1 cellular context compared by ENCODE assay signal in the genomic region with DNA sequence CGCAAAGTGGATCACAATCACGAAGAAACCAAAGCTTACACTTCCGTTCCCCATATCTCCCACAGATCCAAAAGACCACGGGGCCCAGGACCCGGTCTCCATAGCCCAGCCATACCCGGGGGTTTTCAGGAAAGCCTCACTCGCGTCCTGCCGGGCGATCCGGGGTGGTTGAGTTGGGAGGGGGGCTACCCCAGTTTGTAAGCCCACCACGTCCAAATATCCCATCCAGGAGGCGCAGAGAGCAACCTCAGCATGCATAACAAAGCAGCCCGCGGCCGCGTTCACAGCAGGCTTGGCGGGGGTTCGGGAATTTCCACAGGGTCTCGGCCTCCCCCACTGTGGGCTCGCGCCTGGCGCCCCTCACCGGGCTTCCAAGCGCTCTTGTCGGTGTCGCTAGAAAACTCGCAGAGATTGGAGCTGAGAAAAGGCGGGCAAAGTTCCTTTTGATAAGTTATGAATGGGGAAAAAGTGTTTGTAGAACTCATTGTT.
A peak's percentile ranks its signal among the peaks of the same experiment; 100 is the strongest.
TF ChIP-seq lines count a peak whose summit lies in the region.

No MANE protein-coding gene starts in this region.

TF ChIP-seq in H1, 55 proteins besides CTCF, POLR2A, EP300 and RAD21:
- TF ChIP-seq SP1 (IDR thresholded peaks at IDR 0.05; ENCODE audit: low read depth, low read length) (no peak), HDAC2 (IDR thresholded peaks at IDR 0.05; ENCODE audit: borderline replicate concordance in 1 of 2, low read depth in 2 of 2, low read length in 2 of 2) (peak; percentile 54 to 81; a peak in 3 of 4 replicates), EGR1 (IDR thresholded peaks at IDR 0.05; ENCODE audit: borderline replicate concordance, low read depth, low read length) (no peak), BRCA1 (IDR thresholded peaks at IDR 0.05; ENCODE audit: low read depth, low read length) (no peak), TAF7 (optimal IDR thresholded peaks at IDR 0.05; ENCODE audit: borderline replicate concordance, low read depth, low read length) (no peak), RXRA (IDR thresholded peaks at IDR 0.05; ENCODE audit: insufficient read depth, low read depth, low read length) (no peak), CBX5 (IDR thresholded peaks at IDR 0.05; ENCODE audit: low read depth, low read length) (no peak), SIX5 (IDR thresholded peaks at IDR 0.05; ENCODE audit: low read depth, low read length) (no peak), NANOG (IDR thresholded peaks at IDR 0.05; ENCODE audit: insufficient read depth, low read depth, low read length, poor library complexity, severe bottlenecking) (no peak), RBBP5 (IDR thresholded peaks at IDR 0.05; ENCODE audit: borderline replicate concordance, low read depth, low read length) (no peak), TAF1 (IDR thresholded peaks at IDR 0.05; ENCODE audit: low read depth, low read length) (no peak), BCL11A (IDR thresholded peaks at IDR 0.05; ENCODE audit: low read depth in 2 of 2, low read length in 2 of 2) (no peak), JUND (IDR thresholded peaks at IDR 0.05; ENCODE audit: low read length) (no peak), SRF (IDR thresholded peaks at IDR 0.05; ENCODE audit: low read depth, low read length) (no peak), GABPA (IDR thresholded peaks at IDR 0.05; ENCODE audit: borderline replicate concordance, insufficient read depth, low read length) (0 out of 2 replicates have a peak, but pooled peaks have one; percentile 23), HDAC6 (IDR thresholded peaks at IDR 0.05; ENCODE audit: low read depth, low read length) (no peak), YY1 (IDR thresholded peaks at IDR 0.05; ENCODE audit: low read depth, low read length) (no peak), NRF1 (IDR thresholded peaks at IDR 0.05; ENCODE audit: low read depth, low read length) (no peak), RFX5 (IDR thresholded peaks at IDR 0.05; ENCODE audit: borderline replicate concordance, low read depth, low read length) (no peak), SP2 (IDR thresholded peaks at IDR 0.05; ENCODE audit: low read length) (no peak), SIRT6 (IDR thresholded peaks at IDR 0.05; ENCODE audit: low read length) (no peak), CHD2 (IDR thresholded peaks at IDR 0.05; ENCODE audit: low read length) (no peak), SAP30 (IDR thresholded peaks at IDR 0.05; ENCODE audit: insufficient read depth, insufficient replicate concordance, low read length) (peak; percentile 40), BACH1 (IDR thresholded peaks at IDR 0.05; ENCODE audit: low read length) (peak; percentile 85), ASH2L (IDR thresholded peaks at IDR 0.05; ENCODE audit: low read length) (peak; percentile 28), CBX8 (IDR thresholded peaks at IDR 0.05; ENCODE audit: borderline replicate concordance, low read depth, low read length) (no peak), EZH2 (IDR thresholded peaks at IDR 0.05; ENCODE audit: low read depth, low read length, severe bottlenecking) (no peak), POLR2AphosphoS5 (IDR thresholded peaks at IDR 0.05; ENCODE audit: low read depth, low read length) (no peak), JUN (IDR thresholded peaks at IDR 0.05; ENCODE audit: low read depth, low read length) (no peak), CTBP2 (IDR thresholded peaks at IDR 0.05; ENCODE audit: borderline replicate concordance, insufficient read depth, insufficient read length, low read length) (no peak), MAFK (IDR thresholded peaks at IDR 0.05; ENCODE audit: low read depth, low read length) (no peak), TCF12 (IDR thresholded peaks at IDR 0.05; ENCODE audit: low read depth, low read length) (no peak), CREB1 (IDR thresholded peaks at IDR 0.05) (0 out of 2 replicates have a peak, but pooled peaks have one; percentile 8), TEAD4 (IDR thresholded peaks at IDR 0.05; ENCODE audit: low read depth, low read length) (no peak), KDM5A (IDR thresholded peaks at IDR 0.05; ENCODE audit: low read length) (no peak), KDM4A (IDR thresholded peaks at IDR 0.05; ENCODE audit: low read depth, low read length, severe bottlenecking) (peak; percentile 83), GTF2F1 (IDR thresholded peaks at IDR 0.05; ENCODE audit: borderline replicate concordance, low read depth, low read length) (no peak), CEBPB (IDR thresholded peaks at IDR 0.05; ENCODE audit: low read depth, low read length) (no peak), ZNF274 (IDR thresholded peaks at IDR 0.05; ENCODE audit: borderline replicate concordance, extremely low read depth, low read length) (no peak), CHD1 (IDR thresholded peaks at IDR 0.05; ENCODE audit: low read depth, low read length) (no peak), RNF2 (IDR thresholded peaks at IDR 0.05; ENCODE audit: borderline replicate concordance, low read depth, low read length, missing control alignments, poor library complexity, severe bottlenecking) (no peak), SP4 (IDR thresholded peaks at IDR 0.05; ENCODE audit: low read length) (no peak), FOSL1 (IDR thresholded peaks at IDR 0.05; ENCODE audit: insufficient read depth, low read depth, low read length) (no peak), SUZ12 (IDR thresholded peaks at IDR 0.05; ENCODE audit: low read length) (no peak), KDM1A (IDR thresholded peaks at IDR 0.05; ENCODE audit: borderline replicate concordance, low read length) (no peak; the same call in 1 of the 2 replicates), PHF8 (conservative IDR thresholded peaks at IDR 0.05; ENCODE audit: low read depth, low read length) (peak; percentile 10; the same call in 1 of the 2 replicates), SIN3A (conservative IDR thresholded peaks at IDR 0.05 in 1 of 2, IDR thresholded peaks at IDR 0.05 in 1 of 2; ENCODE audit: low read depth in 1 of 2, low read length in 2 of 2) (0 out of 4 replicates have a peak, but pooled peaks of 1 of the 2 experiments have one; percentile 21), POU5F1 (IDR thresholded peaks at IDR 0.05; ENCODE audit: low read depth, low read length) (peak; percentile 85), TBP (IDR thresholded peaks at IDR 0.05; ENCODE audit: low read depth, low read length) (no peak)
- TF ChIP-seq, protein P1, sequence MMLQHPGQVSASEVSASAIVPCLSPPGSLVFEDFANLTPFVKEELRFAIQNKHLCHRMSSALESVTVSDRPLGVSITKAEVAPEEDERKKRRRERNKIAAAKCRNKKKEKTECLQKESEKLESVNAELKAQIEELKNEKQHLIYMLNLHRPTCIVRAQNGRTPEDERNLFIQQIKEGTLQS (IDR thresholded peaks at IDR 0.05; ENCODE audit: insufficient read depth, low read depth, low read length), result no peak
- TF ChIP-seq, protein P2, sequence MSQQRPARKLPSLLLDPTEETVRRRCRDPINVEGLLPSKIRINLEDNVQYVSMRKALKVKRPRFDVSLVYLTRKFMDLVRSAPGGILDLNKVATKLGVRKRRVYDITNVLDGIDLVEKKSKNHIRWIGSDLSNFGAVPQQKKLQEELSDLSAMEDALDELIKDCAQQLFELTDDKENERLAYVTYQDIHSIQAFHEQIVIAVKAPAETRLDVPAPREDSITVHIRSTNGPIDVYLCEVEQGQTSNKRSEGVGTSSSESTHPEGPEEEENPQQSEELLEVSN (IDR thresholded peaks at IDR 0.05), result no peak
- TF ChIP-seq, protein P3, sequence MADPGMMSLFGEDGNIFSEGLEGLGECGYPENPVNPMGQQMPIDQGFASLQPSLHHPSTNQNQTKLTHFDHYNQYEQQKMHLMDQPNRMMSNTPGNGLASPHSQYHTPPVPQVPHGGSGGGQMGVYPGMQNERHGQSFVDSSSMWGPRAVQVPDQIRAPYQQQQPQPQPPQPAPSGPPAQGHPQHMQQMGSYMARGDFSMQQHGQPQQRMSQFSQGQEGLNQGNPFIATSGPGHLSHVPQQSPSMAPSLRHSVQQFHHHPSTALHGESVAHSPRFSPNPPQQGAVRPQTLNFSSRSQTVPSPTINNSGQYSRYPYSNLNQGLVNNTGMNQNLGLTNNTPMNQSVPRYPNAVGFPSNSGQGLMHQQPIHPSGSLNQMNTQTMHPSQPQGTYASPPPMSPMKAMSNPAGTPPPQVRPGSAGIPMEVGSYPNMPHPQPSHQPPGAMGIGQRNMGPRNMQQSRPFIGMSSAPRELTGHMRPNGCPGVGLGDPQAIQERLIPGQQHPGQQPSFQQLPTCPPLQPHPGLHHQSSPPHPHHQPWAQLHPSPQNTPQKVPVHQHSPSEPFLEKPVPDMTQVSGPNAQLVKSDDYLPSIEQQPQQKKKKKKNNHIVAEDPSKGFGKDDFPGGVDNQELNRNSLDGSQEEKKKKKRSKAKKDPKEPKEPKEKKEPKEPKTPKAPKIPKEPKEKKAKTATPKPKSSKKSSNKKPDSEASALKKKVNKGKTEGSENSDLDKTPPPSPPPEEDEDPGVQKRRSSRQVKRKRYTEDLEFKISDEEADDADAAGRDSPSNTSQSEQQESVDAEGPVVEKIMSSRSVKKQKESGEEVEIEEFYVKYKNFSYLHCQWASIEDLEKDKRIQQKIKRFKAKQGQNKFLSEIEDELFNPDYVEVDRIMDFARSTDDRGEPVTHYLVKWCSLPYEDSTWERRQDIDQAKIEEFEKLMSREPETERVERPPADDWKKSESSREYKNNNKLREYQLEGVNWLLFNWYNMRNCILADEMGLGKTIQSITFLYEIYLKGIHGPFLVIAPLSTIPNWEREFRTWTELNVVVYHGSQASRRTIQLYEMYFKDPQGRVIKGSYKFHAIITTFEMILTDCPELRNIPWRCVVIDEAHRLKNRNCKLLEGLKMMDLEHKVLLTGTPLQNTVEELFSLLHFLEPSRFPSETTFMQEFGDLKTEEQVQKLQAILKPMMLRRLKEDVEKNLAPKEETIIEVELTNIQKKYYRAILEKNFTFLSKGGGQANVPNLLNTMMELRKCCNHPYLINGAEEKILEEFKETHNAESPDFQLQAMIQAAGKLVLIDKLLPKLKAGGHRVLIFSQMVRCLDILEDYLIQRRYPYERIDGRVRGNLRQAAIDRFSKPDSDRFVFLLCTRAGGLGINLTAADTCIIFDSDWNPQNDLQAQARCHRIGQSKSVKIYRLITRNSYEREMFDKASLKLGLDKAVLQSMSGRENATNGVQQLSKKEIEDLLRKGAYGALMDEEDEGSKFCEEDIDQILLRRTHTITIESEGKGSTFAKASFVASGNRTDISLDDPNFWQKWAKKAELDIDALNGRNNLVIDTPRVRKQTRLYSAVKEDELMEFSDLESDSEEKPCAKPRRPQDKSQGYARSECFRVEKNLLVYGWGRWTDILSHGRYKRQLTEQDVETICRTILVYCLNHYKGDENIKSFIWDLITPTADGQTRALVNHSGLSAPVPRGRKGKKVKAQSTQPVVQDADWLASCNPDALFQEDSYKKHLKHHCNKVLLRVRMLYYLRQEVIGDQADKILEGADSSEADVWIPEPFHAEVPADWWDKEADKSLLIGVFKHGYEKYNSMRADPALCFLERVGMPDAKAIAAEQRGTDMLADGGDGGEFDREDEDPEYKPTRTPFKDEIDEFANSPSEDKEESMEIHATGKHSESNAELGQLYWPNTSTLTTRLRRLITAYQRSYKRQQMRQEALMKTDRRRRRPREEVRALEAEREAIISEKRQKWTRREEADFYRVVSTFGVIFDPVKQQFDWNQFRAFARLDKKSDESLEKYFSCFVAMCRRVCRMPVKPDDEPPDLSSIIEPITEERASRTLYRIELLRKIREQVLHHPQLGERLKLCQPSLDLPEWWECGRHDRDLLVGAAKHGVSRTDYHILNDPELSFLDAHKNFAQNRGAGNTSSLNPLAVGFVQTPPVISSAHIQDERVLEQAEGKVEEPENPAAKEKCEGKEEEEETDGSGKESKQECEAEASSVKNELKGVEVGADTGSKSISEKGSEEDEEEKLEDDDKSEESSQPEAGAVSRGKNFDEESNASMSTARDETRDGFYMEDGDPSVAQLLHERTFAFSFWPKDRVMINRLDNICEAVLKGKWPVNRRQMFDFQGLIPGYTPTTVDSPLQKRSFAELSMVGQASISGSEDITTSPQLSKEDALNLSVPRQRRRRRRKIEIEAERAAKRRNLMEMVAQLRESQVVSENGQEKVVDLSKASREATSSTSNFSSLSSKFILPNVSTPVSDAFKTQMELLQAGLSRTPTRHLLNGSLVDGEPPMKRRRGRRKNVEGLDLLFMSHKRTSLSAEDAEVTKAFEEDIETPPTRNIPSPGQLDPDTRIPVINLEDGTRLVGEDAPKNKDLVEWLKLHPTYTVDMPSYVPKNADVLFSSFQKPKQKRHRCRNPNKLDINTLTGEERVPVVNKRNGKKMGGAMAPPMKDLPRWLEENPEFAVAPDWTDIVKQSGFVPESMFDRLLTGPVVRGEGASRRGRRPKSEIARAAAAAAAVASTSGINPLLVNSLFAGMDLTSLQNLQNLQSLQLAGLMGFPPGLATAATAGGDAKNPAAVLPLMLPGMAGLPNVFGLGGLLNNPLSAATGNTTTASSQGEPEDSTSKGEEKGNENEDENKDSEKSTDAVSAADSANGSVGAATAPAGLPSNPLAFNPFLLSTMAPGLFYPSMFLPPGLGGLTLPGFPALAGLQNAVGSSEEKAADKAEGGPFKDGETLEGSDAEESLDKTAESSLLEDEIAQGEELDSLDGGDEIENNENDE (IDR thresholded peaks at IDR 0.05; ENCODE audit: insufficient replicate concordance, low read length), result no peak
- TF ChIP-seq, protein P4, sequence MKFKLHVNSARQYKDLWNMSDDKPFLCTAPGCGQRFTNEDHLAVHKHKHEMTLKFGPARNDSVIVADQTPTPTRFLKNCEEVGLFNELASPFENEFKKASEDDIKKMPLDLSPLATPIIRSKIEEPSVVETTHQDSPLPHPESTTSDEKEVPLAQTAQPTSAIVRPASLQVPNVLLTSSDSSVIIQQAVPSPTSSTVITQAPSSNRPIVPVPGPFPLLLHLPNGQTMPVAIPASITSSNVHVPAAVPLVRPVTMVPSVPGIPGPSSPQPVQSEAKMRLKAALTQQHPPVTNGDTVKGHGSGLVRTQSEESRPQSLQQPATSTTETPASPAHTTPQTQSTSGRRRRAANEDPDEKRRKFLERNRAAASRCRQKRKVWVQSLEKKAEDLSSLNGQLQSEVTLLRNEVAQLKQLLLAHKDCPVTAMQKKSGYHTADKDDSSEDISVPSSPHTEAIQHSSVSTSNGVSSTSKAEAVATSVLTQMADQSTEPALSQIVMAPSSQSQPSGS (IDR thresholded peaks at IDR 0.05; ENCODE audit: low read length), result no peak
- TF ChIP-seq, protein P5, sequence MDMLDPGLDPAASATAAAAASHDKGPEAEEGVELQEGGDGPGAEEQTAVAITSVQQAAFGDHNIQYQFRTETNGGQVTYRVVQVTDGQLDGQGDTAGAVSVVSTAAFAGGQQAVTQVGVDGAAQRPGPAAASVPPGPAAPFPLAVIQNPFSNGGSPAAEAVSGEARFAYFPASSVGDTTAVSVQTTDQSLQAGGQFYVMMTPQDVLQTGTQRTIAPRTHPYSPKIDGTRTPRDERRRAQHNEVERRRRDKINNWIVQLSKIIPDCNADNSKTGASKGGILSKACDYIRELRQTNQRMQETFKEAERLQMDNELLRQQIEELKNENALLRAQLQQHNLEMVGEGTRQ (IDR thresholded peaks at IDR 0.05; ENCODE audit: low read length), result no peak
- TF ChIP-seq, protein P6, sequence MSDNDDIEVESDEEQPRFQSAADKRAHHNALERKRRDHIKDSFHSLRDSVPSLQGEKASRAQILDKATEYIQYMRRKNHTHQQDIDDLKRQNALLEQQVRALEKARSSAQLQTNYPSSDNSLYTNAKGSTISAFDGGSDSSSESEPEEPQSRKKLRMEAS (IDR thresholded peaks at IDR 0.05), result no peak
